1 cellular context compared by ENCODE assay signal in the genomic region with DNA sequence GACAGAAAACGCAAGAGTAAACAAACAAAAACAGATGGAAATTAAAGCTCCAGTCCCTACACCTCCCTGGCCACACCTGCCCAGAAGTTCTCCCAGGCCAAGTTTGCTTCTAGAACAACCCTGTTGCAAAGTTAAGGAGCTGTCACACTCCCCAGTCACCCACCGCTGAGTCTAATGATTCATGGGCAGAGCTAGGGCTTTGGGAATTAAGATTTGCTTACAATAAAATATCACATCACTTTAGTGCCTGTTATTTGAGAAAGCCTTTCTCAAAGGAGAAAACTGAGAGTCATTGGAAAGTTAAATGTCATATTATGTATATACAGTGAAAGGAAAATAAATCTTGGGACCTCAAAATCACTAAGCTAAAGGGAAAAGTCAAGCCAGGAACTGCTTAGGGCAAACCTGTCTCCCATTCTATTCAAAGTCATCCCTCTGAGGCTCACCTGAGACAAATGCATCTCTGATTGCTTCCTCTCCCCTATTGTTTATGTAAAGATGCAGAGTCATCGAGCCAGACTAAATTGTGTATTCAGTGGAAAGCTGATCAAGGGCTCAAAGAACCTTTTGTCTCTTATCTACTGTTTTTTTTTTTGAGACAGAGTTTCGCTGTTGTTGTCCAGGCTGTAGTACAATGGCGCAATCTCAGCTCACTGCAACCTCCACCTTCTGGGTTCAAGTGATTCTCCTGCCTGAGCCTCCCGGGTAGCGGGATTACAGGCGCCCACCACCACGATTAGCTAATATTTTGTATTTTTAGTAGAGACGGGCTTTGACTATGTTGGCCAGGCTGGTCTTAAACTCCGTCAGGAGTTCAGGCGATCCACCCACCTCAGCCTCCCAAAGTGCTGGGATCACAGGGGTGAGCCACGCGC.
TF ChIP-seq lines count a peak whose summit lies in the region.

No MANE protein-coding gene starts in this region.

TF ChIP-seq in HepG2, 621 proteins besides CTCF, POLR2A, EP300 and RAD21 (continued from another document and continues in another):
- TF ChIP-seq, protein P1, sequence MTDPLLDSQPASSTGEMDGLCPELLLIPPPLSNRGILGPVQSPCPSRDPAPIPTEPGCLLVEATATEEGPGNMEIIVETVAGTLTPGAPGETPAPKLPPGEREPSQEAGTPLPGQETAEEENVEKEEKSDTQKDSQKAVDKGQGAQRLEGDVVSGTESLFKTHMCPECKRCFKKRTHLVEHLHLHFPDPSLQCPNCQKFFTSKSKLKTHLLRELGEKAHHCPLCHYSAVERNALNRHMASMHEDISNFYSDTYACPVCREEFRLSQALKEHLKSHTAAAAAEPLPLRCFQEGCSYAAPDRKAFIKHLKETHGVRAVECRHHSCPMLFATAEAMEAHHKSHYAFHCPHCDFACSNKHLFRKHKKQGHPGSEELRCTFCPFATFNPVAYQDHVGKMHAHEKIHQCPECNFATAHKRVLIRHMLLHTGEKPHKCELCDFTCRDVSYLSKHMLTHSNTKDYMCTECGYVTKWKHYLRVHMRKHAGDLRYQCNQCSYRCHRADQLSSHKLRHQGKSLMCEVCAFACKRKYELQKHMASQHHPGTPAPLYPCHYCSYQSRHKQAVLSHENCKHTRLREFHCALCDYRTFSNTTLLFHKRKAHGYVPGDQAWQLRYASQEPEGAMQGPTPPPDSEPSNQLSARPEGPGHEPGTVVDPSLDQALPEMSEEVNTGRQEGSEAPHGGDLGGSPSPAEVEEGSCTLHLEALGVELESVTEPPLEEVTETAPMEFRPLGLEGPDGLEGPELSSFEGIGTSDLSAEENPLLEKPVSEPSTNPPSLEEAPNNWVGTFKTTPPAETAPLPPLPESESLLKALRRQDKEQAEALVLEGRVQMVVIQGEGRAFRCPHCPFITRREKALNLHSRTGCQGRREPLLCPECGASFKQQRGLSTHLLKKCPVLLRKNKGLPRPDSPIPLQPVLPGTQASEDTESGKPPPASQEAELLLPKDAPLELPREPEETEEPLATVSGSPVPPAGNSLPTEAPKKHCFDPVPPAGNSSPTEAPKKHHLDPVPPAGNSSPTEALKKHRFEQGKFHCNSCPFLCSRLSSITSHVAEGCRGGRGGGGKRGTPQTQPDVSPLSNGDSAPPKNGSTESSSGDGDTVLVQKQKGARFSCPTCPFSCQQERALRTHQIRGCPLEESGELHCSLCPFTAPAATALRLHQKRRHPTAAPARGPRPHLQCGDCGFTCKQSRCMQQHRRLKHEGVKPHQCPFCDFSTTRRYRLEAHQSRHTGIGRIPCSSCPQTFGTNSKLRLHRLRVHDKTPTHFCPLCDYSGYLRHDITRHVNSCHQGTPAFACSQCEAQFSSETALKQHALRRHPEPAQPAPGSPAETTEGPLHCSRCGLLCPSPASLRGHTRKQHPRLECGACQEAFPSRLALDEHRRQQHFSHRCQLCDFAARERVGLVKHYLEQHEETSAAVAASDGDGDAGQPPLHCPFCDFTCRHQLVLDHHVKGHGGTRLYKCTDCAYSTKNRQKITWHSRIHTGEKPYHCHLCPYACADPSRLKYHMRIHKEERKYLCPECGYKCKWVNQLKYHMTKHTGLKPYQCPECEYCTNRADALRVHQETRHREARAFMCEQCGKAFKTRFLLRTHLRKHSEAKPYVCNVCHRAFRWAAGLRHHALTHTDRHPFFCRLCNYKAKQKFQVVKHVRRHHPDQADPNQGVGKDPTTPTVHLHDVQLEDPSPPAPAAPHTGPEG (CRISPR knock-in tag; IDR thresholded peaks at IDR 0.05), result no peak
- peak; percentile 96 for TF ChIP-seq CHD4 (IDR thresholded peaks at IDR 0.05; ENCODE audit: borderline replicate concordance, low read length)
- TF ChIP-seq ZNF883 (CRISPR knock-in tag; IDR thresholded peaks at IDR 0.05; ENCODE audit: not compliant biosample characterization), result no peak
- TF ChIP-seq POLR2G (IDR thresholded peaks at IDR 0.05; ENCODE audit: low read depth, low read length), result no peak
- TF ChIP-seq CREB1 (IDR thresholded peaks at IDR 0.05), result no peak
- 0 out of 2 replicates have a peak, but pooled peaks have one; percentile 14 for TF ChIP-seq CREB1 (CRISPR knock-in tag; IDR thresholded peaks at IDR 0.05)
- TF ChIP-seq, protein P2, sequence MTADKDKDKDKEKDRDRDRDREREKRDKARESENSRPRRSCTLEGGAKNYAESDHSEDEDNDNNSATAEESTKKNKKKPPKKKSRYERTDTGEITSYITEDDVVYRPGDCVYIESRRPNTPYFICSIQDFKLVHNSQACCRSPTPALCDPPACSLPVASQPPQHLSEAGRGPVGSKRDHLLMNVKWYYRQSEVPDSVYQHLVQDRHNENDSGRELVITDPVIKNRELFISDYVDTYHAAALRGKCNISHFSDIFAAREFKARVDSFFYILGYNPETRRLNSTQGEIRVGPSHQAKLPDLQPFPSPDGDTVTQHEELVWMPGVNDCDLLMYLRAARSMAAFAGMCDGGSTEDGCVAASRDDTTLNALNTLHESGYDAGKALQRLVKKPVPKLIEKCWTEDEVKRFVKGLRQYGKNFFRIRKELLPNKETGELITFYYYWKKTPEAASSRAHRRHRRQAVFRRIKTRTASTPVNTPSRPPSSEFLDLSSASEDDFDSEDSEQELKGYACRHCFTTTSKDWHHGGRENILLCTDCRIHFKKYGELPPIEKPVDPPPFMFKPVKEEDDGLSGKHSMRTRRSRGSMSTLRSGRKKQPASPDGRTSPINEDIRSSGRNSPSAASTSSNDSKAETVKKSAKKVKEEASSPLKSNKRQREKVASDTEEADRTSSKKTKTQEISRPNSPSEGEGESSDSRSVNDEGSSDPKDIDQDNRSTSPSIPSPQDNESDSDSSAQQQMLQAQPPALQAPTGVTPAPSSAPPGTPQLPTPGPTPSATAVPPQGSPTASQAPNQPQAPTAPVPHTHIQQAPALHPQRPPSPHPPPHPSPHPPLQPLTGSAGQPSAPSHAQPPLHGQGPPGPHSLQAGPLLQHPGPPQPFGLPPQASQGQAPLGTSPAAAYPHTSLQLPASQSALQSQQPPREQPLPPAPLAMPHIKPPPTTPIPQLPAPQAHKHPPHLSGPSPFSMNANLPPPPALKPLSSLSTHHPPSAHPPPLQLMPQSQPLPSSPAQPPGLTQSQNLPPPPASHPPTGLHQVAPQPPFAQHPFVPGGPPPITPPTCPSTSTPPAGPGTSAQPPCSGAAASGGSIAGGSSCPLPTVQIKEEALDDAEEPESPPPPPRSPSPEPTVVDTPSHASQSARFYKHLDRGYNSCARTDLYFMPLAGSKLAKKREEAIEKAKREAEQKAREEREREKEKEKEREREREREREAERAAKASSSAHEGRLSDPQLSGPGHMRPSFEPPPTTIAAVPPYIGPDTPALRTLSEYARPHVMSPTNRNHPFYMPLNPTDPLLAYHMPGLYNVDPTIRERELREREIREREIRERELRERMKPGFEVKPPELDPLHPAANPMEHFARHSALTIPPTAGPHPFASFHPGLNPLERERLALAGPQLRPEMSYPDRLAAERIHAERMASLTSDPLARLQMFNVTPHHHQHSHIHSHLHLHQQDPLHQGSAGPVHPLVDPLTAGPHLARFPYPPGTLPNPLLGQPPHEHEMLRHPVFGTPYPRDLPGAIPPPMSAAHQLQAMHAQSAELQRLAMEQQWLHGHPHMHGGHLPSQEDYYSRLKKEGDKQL (CRISPR knock-in tag; IDR thresholded peaks at IDR 0.05; ENCODE audit: low read depth), result peak; percentile 24; the same call in 1 of the 2 replicates
- TF ChIP-seq REL (CRISPR knock-in tag; conservative IDR thresholded peaks at IDR 0.05), result no peak
- TF ChIP-seq, protein P3, sequence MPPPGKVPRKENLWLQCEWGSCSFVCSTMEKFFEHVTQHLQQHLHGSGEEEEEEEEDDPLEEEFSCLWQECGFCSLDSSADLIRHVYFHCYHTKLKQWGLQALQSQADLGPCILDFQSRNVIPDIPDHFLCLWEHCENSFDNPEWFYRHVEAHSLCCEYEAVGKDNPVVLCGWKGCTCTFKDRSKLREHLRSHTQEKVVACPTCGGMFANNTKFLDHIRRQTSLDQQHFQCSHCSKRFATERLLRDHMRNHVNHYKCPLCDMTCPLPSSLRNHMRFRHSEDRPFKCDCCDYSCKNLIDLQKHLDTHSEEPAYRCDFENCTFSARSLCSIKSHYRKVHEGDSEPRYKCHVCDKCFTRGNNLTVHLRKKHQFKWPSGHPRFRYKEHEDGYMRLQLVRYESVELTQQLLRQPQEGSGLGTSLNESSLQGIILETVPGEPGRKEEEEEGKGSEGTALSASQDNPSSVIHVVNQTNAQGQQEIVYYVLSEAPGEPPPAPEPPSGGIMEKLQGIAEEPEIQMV (CRISPR knock-in tag; IDR thresholded peaks at IDR 0.05; ENCODE audit: low read depth), result no peak
- no peak for TF ChIP-seq ZNF891 (CRISPR knock-in tag; IDR thresholded peaks at IDR 0.05)
- no peak for TF ChIP-seq NFYC (CRISPR knock-in tag; IDR thresholded peaks at IDR 0.05)
- TF ChIP-seq, protein P4, sequence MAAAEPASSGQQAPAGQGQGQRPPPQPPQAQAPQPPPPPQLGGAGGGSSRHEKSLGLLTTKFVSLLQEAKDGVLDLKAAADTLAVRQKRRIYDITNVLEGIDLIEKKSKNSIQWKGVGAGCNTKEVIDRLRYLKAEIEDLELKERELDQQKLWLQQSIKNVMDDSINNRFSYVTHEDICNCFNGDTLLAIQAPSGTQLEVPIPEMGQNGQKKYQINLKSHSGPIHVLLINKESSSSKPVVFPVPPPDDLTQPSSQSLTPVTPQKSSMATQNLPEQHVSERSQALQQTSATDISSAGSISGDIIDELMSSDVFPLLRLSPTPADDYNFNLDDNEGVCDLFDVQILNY (CRISPR knock-in tag; conservative IDR thresholded peaks at IDR 0.05), result no peak
- TF ChIP-seq ZFP36L1 (CRISPR knock-in tag; IDR thresholded peaks at IDR 0.05), result no peak
- peak; percentile 99 for TF ChIP-seq ZMYM3 (CRISPR knock-in tag; IDR thresholded peaks at IDR 0.05)
- peak; percentile 56; the same call in 1 of the 2 replicates for TF ChIP-seq TCF7 (IDR thresholded peaks at IDR 0.05; ENCODE audit: low read depth)
- no peak for TF ChIP-seq ZNF510 (CRISPR knock-in tag; IDR thresholded peaks at IDR 0.05; ENCODE audit: low read depth)
- TF ChIP-seq, protein P5, sequence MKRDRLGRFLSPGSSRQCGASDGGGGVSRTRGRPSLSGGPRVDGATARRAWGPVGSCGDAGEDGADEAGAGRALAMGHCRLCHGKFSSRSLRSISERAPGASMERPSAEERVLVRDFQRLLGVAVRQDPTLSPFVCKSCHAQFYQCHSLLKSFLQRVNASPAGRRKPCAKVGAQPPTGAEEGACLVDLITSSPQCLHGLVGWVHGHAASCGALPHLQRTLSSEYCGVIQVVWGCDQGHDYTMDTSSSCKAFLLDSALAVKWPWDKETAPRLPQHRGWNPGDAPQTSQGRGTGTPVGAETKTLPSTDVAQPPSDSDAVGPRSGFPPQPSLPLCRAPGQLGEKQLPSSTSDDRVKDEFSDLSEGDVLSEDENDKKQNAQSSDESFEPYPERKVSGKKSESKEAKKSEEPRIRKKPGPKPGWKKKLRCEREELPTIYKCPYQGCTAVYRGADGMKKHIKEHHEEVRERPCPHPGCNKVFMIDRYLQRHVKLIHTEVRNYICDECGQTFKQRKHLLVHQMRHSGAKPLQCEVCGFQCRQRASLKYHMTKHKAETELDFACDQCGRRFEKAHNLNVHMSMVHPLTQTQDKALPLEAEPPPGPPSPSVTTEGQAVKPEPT (CRISPR knock-in tag; IDR thresholded peaks at IDR 0.05; ENCODE audit: low read depth), result no peak
- peak; percentile 68 for TF ChIP-seq FOXA3 (CRISPR knock-in tag; IDR thresholded peaks at IDR 0.05)
- peak; percentile 91 for TF ChIP-seq FOXO1 (CRISPR knock-in tag; IDR thresholded peaks at IDR 0.05)
- TF ChIP-seq MTF1 (CRISPR knock-in tag; IDR thresholded peaks at IDR 0.05), result no peak
- TF ChIP-seq BRCA1 (CRISPR knock-in tag; IDR thresholded peaks at IDR 0.05), result no peak
- TF ChIP-seq JARID2 (CRISPR knock-in tag; IDR thresholded peaks at IDR 0.05; ENCODE audit: insufficient replicate concordance), result no peak
- TF ChIP-seq NR3C1 (CRISPR knock-in tag; IDR thresholded peaks at IDR 0.05), result no peak
- no peak for TF ChIP-seq ZNF317 (CRISPR knock-in tag; IDR thresholded peaks at IDR 0.05)
- TF ChIP-seq, protein P6, sequence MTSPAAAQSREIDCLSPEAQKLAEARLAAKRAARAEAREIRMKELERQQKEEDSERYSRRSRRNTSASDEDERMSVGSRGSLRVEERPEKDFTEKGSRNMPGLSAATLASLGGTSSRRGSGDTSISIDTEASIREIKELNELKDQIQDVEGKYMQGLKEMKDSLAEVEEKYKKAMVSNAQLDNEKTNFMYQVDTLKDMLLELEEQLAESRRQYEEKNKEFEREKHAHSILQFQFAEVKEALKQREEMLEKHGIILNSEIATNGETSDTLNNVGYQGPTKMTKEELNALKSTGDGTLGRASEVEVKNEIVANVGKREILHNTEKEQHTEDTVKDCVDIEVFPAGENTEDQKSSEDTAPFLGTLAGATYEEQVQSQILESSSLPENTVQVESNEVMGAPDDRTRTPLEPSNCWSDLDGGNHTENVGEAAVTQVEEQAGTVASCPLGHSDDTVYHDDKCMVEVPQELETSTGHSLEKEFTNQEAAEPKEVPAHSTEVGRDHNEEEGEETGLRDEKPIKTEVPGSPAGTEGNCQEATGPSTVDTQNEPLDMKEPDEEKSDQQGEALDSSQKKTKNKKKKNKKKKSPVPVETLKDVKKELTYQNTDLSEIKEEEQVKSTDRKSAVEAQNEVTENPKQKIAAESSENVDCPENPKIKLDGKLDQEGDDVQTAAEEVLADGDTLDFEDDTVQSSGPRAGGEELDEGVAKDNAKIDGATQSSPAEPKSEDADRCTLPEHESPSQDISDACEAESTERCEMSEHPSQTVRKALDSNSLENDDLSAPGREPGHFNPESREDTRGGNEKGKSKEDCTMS (CRISPR knock-in tag; conservative IDR thresholded peaks at IDR 0.05), result no peak
- TF ChIP-seq STAT5B (CRISPR knock-in tag; IDR thresholded peaks at IDR 0.05), result no peak
- TF ChIP-seq, protein P7, sequence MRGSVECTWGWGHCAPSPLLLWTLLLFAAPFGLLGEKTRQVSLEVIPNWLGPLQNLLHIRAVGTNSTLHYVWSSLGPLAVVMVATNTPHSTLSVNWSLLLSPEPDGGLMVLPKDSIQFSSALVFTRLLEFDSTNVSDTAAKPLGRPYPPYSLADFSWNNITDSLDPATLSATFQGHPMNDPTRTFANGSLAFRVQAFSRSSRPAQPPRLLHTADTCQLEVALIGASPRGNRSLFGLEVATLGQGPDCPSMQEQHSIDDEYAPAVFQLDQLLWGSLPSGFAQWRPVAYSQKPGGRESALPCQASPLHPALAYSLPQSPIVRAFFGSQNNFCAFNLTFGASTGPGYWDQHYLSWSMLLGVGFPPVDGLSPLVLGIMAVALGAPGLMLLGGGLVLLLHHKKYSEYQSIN (CRISPR knock-in tag; IDR thresholded peaks at IDR 0.05; ENCODE audit: borderline replicate concordance), result no peak
- no peak for TF ChIP-seq JDP2 (CRISPR knock-in tag; IDR thresholded peaks at IDR 0.05; ENCODE audit: borderline replicate concordance)
- TF ChIP-seq FOXJ3 (CRISPR knock-in tag; IDR thresholded peaks at IDR 0.05; ENCODE audit: borderline replicate concordance), result peak; percentile 89
- no peak for TF ChIP-seq MAFG (CRISPR knock-in tag; IDR thresholded peaks at IDR 0.05)
- TF ChIP-seq KLF13 (CRISPR knock-in tag; IDR thresholded peaks at IDR 0.05), result no peak
- TF ChIP-seq SOX5 (CRISPR knock-in tag; IDR thresholded peaks at IDR 0.05; ENCODE audit: borderline replicate concordance), result peak; percentile 99
- TF ChIP-seq, protein P8, sequence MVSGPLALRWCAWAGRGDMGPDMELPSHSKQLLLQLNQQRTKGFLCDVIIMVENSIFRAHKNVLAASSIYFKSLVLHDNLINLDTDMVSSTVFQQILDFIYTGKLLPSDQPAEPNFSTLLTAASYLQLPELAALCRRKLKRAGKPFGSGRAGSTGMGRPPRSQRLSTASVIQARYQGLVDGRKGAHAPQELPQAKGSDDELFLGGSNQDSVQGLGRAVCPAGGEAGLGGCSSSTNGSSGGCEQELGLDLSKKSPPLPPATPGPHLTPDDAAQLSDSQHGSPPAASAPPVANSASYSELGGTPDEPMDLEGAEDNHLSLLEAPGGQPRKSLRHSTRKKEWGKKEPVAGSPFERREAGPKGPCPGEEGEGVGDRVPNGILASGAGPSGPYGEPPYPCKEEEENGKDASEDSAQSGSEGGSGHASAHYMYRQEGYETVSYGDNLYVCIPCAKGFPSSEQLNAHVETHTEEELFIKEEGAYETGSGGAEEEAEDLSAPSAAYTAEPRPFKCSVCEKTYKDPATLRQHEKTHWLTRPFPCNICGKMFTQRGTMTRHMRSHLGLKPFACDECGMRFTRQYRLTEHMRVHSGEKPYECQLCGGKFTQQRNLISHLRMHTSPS (CRISPR knock-in tag; IDR thresholded peaks at IDR 0.05; ENCODE audit: low read depth), result no peak
